ENCODE assay signal across 16 cellular contexts in the genomic region with DNA sequence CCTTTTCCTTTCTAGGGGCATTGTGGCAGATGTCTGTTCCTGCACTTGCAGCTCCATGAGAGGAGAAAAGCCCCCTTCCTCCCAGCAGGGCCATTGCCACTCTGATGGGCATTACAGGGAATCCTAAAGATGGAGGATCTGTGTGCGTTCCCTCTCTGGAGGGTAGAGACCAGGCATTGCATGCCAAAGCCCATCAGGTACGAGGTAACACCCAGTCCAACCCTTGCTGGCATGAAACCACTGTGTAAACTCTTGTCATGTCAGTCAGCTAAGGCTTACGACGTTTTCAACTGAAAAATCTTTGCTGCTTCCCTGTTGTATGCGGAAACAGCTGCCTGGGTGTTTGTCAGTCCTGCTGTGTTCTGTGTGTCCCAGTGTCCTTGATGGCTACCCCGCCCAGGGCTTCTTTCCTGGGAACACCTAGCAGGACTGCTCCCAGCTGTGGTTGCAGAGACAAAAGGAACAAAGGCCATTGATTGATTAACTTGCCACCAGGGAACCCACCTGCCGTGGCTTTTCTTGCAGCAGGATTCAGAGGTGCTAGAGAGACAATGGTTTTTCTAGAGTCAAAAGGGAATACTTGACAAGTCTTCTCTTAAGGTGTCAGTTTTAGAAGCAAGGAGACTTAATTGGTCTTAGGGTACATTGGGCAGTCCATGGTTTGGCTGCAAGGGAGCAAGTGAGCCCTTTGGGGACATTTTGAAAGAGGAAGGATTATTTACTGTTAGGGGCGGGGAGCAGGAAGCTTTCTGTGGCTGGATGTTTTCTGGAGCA. TPM values are rescaled to one million over a fixed set of nuclear protein-coding genes. Genes with fewer than 3 reads are reported as not detected.
DNase-seq lines count a peak whose midpoint lies in the region; ATAC-seq and TF ChIP-seq lines count a peak whose summit lies in the region.
"Had no signal": no experiment of that assay in that cellular context is flagged by ENCODE, and none has a peak within 500 bp of the region (broad histone marks: within the 10 kb centered on the region; RNA-seq: fewer than 3 reads in every experiment).

No MANE protein-coding gene starts in this region.

- H3K79me2 ChIP-seq in hepatocyte = peaks cover 12% of the 10 kb centered on the region
- H3K79me2 ChIP-seq in mammary epithelial cell (ENCODE audit: insufficient read depth, low read length) = no peaks in the 10 kb centered on the region

- no peak overlapping the region for H3K4me2 ChIP-seq in hepatocyte
- no peak overlapping the region for H3K4me2 ChIP-seq in mammary epithelial cell (ENCODE audit: insufficient read depth, low read depth, low read length)

- DNase-seq in COLO668 (lab: John Stamatoyannopoulos, UW; ENCODE audit: unreplicated experiment) (peak; percentile 95), NCI-H1092 (lab: John Stamatoyannopoulos, UW) (peak; percentile 20), NCI-H774 (lab: John Stamatoyannopoulos, UW) (peak; percentile 51), hepatocyte (ENCODE audit: low spot score) (no peak), mammary epithelial cell (no peak), OCI-M1 (lab: John Stamatoyannopoulos, UW) (no peak)
- DNase-seq in activated CD4-positive, alpha-beta T cell treated with anti-CD3 and anti-CD28 coated beads for 1 hour = no peak
- DNase-seq: activated CD8-positive, alpha-beta memory T cell treated with anti-CD3 and anti-CD28 coated beads, Interleukin-2, amount 10 ng/mL, durations not matched to agents 7 days and 5 days; activated gamma-delta T cell; effector CD4-positive, alpha-beta T cell; foreskin keratinocyte; KBM-7; NCI-H1436 treated with DMSO at 0.1 percent for 48 hours; stimulated activated naive CD4-positive, alpha-beta T cell had no signal

- no peak overlapping the region for H3K9ac ChIP-seq in mammary epithelial cell (ENCODE audit: insufficient read depth, low read length)

- no TSS peak for BruUV-seq in mammary epithelial cell (replicated peaks; lab: Mats Ljungman, UMichigan)

- in situ Hi-C loops in mammary epithelial cell (cut with MboI; ENCODE audit: low sequenced_read_pairs in 2 of 2) = no loop called here

- TF ChIP-seq CTCF in hepatocyte (IDR thresholded peaks at IDR 0.05; ENCODE audit: poor library complexity) (no peak), mammary epithelial cell (conservative IDR thresholded peaks at IDR 0.05 in 1 of 2, IDR thresholded peaks at IDR 0.05 in 1 of 2; ENCODE audit: extremely low read depth in 1 of 2, insufficient read depth in 1 of 2, low read depth in 1 of 2, low read length in 2 of 2) (no peak)

- 66% methylated on average over 8 of the region's 8 CpGs for WGBS in hepatocyte (ENCODE audit: low lambda C conversion rate, missing lambda C conversion rate)
- 56% methylated on average over 7 of the region's 8 CpGs for WGBS in mammary epithelial cell (ENCODE audit: low coverage, missing lambda C conversion rate)

- H3K4me3 ChIP-seq in hepatocyte = no peak overlapping the region
- H3K4me3 ChIP-seq in mammary epithelial cell (replicated peaks in 1 of 3; ENCODE audit: insufficient read depth in 1 of 3, low read depth in 2 of 3, low read length in 3 of 3) = no peak overlapping the region

- H3K36me3 ChIP-seq in hepatocyte (replicated peaks; ENCODE audit: insufficient read depth, low read depth) = no peaks in the 10 kb centered on the region
- H3K36me3 ChIP-seq in mammary epithelial cell (ENCODE audit: insufficient read depth, low read length) = no peaks in the 10 kb centered on the region

- H3K9me3 ChIP-seq in hepatocyte (ENCODE audit: low read depth) (no peaks in the 10 kb centered on the region), mammary epithelial cell (replicated peaks; ENCODE audit: insufficient read depth, low read length) (peaks cover 13% of the 10 kb centered on the region)

- dilution Hi-C loops in mammary epithelial cell (cut with HindIII; ENCODE audit: low sequenced_read_pairs) = no loop called here

- H3K27ac ChIP-seq in hepatocyte (peak overlapping the region; percentile 90), mammary epithelial cell (ENCODE audit: insufficient read depth, low read depth, low read length) (no peak overlapping the region)
- H3K27ac ChIP-seq: foreskin keratinocyte had no signal

- H3K4me1 ChIP-seq in hepatocyte (ENCODE audit: insufficient read depth) = peaks cover 25% of the 10 kb centered on the region
- H3K4me1 ChIP-seq in mammary epithelial cell (ENCODE audit: insufficient read depth, low read length) = no peaks in the 10 kb centered on the region
- H3K4me1 ChIP-seq: foreskin keratinocyte had no signal

- H3K9me2 ChIP-seq in hepatocyte (replicated peaks; ENCODE audit: insufficient read depth) = no peaks in the 10 kb centered on the region

- H3K27me3 ChIP-seq in hepatocyte = no peaks in the 10 kb centered on the region
- no peaks in the 10 kb centered on the region for H3K27me3 ChIP-seq in mammary epithelial cell (ENCODE audit: insufficient read depth, low read length)
- H3K27me3 ChIP-seq: foreskin keratinocyte had no signal

- CTCF ChIA-PET in mammary epithelial cell (lab: Charles Lee; ENCODE audit: low non-redundant PET) = no interaction called here

- intact Hi-C loops in mammary epithelial cell (cut with micrococcal nuclease) = no loop called here

- no peaks in the 10 kb centered on the region for H4K20me1 ChIP-seq in hepatocyte (ENCODE audit: insufficient read depth, poor library complexity, severe bottlenecking)
- no peaks in the 10 kb centered on the region for H4K20me1 ChIP-seq in mammary epithelial cell (ENCODE audit: insufficient read depth, low read length)

- H2AFZ ChIP-seq in hepatocyte (no peak overlapping the region), mammary epithelial cell (ENCODE audit: low read depth, low read length) (no peak overlapping the region)

- ATAC-seq in HG03460 (IDR thresholded peaks at IDR 0.05; ENCODE audit: unreplicated experiment) = no peak
- ATAC-seq: activated CD8-positive, alpha-beta memory T cell treated with anti-CD3 and anti-CD28 coated beads, Interleukin-2, amount 10 ng/mL, durations not matched to agents 7 days and 5 days; foreskin keratinocyte had no signal

RNA-seq across cellular contexts. Expression of a gene that starts 24.6 kb away (rescaled TPM):
- total RNA-seq in hepatocyte = 7.0 and 8.1 TPM in 2 replicates
- 2.0 and 3.1 TPM in 2 replicates for polyA plus RNA-seq in hepatocyte
- total RNA-seq in mammary epithelial cell = not detected
- not detected for polyA plus RNA-seq in mammary epithelial cell
- 0.26 TPM for polyA minus RNA-seq in mammary epithelial cell
- total RNA-seq: activated CD8-positive, alpha-beta memory T cell treated with anti-CD3 and anti-CD28 coated beads, Interleukin-2, amount 10 ng/mL, durations not matched to agents 7 days and 5 days; foreskin keratinocyte; lung microvascular endothelial cell had no signal
- polyA plus RNA-seq: foreskin keratinocyte had no signal

Comparison
In these comparisons a context has a peak if more than half of its experiments do, and no peak if none do; other contexts are left out.
1. DNase-seq: peak in COLO668 (single experiment), NCI-H1092 (single experiment) and NCI-H774 (single experiment); none in hepatocyte (single experiment), mammary epithelial cell (single experiment), OCI-M1 (single experiment) and activated CD4-positive, alpha-beta T cell treated with anti-CD3 and anti-CD28 coated beads for 1 hour (single experiment).